ENCODE assay signal across 1 cellular context in the genomic region with DNA sequence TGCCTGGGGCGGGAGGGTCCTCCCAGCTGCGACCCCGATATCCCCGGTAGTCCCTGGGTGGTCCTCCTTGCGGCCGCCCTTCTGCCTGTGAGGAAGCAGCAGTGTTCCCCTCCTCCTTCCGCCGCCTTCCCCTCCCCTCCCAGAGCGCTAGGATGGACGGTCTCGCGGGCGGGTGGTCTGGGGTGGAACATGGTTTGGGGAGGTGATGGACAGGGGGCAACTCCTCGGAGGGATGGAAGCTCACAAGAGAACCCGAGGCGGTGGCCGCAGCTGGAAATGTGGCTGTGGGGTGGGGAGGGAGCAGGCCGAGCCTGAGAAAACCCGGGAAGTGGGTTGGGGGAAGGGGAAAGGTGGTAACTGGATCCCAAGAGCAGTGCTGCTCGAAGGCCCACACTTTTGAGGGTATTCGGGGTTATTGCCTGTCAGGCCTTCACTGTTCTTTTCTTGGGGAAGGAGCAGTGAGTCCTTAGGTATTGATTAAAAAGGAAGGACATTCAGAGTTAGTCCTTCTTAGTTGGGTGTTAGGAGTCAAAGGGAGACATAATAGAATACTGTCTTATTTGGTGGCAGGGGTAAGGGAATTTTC.
TF ChIP-seq lines count a peak whose summit lies in the region.

No MANE protein-coding gene starts in this region.

TF ChIP-seq in HepG2, 621 proteins besides CTCF, POLR2A, EP300 and RAD21 (continued from another document and continues in another):
- TF ChIP-seq, protein P1, sequence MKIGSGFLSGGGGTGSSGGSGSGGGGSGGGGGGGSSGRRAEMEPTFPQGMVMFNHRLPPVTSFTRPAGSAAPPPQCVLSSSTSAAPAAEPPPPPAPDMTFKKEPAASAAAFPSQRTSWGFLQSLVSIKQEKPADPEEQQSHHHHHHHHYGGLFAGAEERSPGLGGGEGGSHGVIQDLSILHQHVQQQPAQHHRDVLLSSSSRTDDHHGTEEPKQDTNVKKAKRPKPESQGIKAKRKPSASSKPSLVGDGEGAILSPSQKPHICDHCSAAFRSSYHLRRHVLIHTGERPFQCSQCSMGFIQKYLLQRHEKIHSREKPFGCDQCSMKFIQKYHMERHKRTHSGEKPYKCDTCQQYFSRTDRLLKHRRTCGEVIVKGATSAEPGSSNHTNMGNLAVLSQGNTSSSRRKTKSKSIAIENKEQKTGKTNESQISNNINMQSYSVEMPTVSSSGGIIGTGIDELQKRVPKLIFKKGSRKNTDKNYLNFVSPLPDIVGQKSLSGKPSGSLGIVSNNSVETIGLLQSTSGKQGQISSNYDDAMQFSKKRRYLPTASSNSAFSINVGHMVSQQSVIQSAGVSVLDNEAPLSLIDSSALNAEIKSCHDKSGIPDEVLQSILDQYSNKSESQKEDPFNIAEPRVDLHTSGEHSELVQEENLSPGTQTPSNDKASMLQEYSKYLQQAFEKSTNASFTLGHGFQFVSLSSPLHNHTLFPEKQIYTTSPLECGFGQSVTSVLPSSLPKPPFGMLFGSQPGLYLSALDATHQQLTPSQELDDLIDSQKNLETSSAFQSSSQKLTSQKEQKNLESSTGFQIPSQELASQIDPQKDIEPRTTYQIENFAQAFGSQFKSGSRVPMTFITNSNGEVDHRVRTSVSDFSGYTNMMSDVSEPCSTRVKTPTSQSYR (CRISPR knock-in tag; IDR thresholded peaks at IDR 0.05; ENCODE audit: borderline replicate concordance), result peak; percentile 48; the same call in 1 of the 2 replicates
- TF ChIP-seq MED1 (CRISPR knock-in tag; IDR thresholded peaks at IDR 0.05), result no peak
- no peak for TF ChIP-seq ZNF484 (CRISPR knock-in tag; IDR thresholded peaks at IDR 0.05; ENCODE audit: borderline replicate concordance, low read depth)
- no peak for TF ChIP-seq SRSF1 (optimal IDR thresholded peaks at IDR 0.05; ENCODE audit: low read depth, low read length)
- no peak for TF ChIP-seq ZNF451 (CRISPR knock-in tag; IDR thresholded peaks at IDR 0.05)
- TF ChIP-seq MIER2 (CRISPR knock-in tag; IDR thresholded peaks at IDR 0.05), result no peak
- no peak for TF ChIP-seq HMG20A (CRISPR knock-in tag; IDR thresholded peaks at IDR 0.05; ENCODE audit: borderline replicate concordance)
- TF ChIP-seq NR2F2 (IDR thresholded peaks at IDR 0.05; ENCODE audit: borderline replicate concordance, low read depth), result no peak
- TF ChIP-seq ZNF703 (CRISPR knock-in tag; IDR thresholded peaks at IDR 0.05; ENCODE audit: borderline replicate concordance), result 0 out of 2 replicates have a peak, but pooled peaks have one; percentile 12
- no peak for TF ChIP-seq SP5 (CRISPR knock-in tag; IDR thresholded peaks at IDR 0.05; ENCODE audit: borderline replicate concordance, low read depth)
- no peak for TF ChIP-seq RBFOX2 (IDR thresholded peaks at IDR 0.05; ENCODE audit: low read depth, low read length)
- no peak for TF ChIP-seq BRCA1 (CRISPR knock-in tag; IDR thresholded peaks at IDR 0.05)
- TF ChIP-seq ETV5 (CRISPR knock-in tag; IDR thresholded peaks at IDR 0.05; ENCODE audit: borderline replicate concordance), result no peak
- TF ChIP-seq ZBTB38 (CRISPR knock-in tag; IDR thresholded peaks at IDR 0.05), result no peak
- no peak for TF ChIP-seq ZNF775 (CRISPR knock-in tag; IDR thresholded peaks at IDR 0.05; ENCODE audit: borderline replicate concordance)
- no peak for TF ChIP-seq MBD4 (IDR thresholded peaks at IDR 0.05; ENCODE audit: borderline replicate concordance, low read length)
- 0 out of 2 replicates have a peak, but pooled peaks have one; percentile 14 for TF ChIP-seq CHCHD3 (CRISPR knock-in tag; IDR thresholded peaks at IDR 0.05)
- TF ChIP-seq ZNF263 (CRISPR knock-in tag; IDR thresholded peaks at IDR 0.05), result peak; percentile 62; the same call in 1 of the 2 replicates
- no peak for TF ChIP-seq MAZ (IDR thresholded peaks at IDR 0.05; ENCODE audit: borderline replicate concordance, low read depth, low read length)
- no peak for TF ChIP-seq MAZ (CRISPR knock-in tag; IDR thresholded peaks at IDR 0.05; ENCODE audit: low read depth)
- no peak for TF ChIP-seq ZSCAN9 (CRISPR knock-in tag; IDR thresholded peaks at IDR 0.05; ENCODE audit: borderline replicate concordance)
- TF ChIP-seq ZNF772 (CRISPR knock-in tag; IDR thresholded peaks at IDR 0.05), result no peak
- TF ChIP-seq, protein P2, sequence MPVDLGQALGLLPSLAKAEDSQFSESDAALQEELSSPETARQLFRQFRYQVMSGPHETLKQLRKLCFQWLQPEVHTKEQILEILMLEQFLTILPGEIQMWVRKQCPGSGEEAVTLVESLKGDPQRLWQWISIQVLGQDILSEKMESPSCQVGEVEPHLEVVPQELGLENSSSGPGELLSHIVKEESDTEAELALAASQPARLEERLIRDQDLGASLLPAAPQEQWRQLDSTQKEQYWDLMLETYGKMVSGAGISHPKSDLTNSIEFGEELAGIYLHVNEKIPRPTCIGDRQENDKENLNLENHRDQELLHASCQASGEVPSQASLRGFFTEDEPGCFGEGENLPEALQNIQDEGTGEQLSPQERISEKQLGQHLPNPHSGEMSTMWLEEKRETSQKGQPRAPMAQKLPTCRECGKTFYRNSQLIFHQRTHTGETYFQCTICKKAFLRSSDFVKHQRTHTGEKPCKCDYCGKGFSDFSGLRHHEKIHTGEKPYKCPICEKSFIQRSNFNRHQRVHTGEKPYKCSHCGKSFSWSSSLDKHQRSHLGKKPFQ (CRISPR knock-in tag; IDR thresholded peaks at IDR 0.05; ENCODE audit: insufficient replicate concordance), result no peak
- no peak for TF ChIP-seq ZFP36L1 (CRISPR knock-in tag; IDR thresholded peaks at IDR 0.05)
- TF ChIP-seq, protein P3, sequence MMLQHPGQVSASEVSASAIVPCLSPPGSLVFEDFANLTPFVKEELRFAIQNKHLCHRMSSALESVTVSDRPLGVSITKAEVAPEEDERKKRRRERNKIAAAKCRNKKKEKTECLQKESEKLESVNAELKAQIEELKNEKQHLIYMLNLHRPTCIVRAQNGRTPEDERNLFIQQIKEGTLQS (CRISPR knock-in tag; IDR thresholded peaks at IDR 0.05), result no peak
- no peak for TF ChIP-seq SMARCE1 (IDR thresholded peaks at IDR 0.05; ENCODE audit: borderline replicate concordance)
- TF ChIP-seq, protein P4, sequence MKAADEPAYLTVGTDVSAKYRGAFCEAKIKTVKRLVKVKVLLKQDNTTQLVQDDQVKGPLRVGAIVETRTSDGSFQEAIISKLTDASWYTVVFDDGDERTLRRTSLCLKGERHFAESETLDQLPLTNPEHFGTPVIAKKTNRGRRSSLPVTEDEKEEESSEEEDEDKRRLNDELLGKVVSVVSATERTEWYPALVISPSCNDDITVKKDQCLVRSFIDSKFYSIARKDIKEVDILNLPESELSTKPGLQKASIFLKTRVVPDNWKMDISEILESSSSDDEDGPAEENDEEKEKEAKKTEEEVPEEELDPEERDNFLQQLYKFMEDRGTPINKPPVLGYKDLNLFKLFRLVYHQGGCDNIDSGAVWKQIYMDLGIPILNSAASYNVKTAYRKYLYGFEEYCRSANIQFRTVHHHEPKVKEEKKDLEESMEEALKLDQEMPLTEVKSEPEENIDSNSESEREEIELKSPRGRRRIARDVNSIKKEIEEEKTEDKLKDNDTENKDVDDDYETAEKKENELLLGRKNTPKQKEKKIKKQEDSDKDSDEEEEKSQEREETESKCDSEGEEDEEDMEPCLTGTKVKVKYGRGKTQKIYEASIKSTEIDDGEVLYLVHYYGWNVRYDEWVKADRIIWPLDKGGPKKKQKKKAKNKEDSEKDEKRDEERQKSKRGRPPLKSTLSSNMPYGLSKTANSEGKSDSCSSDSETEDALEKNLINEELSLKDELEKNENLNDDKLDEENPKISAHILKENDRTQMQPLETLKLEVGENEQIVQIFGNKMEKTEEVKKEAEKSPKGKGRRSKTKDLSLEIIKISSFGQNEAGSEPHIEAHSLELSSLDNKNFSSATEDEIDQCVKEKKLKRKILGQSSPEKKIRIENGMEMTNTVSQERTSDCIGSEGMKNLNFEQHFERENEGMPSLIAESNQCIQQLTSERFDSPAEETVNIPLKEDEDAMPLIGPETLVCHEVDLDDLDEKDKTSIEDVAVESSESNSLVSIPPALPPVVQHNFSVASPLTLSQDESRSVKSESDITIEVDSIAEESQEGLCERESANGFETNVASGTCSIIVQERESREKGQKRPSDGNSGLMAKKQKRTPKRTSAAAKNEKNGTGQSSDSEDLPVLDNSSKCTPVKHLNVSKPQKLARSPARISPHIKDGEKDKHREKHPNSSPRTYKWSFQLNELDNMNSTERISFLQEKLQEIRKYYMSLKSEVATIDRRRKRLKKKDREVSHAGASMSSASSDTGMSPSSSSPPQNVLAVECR (CRISPR knock-in tag; IDR thresholded peaks at IDR 0.05; ENCODE audit: borderline replicate concordance), result peak; percentile 63; the same call in 1 of the 2 replicates
- no peak for TF ChIP-seq NRL (CRISPR knock-in tag; IDR thresholded peaks at IDR 0.05; ENCODE audit: borderline replicate concordance)
- TF ChIP-seq, protein P5, sequence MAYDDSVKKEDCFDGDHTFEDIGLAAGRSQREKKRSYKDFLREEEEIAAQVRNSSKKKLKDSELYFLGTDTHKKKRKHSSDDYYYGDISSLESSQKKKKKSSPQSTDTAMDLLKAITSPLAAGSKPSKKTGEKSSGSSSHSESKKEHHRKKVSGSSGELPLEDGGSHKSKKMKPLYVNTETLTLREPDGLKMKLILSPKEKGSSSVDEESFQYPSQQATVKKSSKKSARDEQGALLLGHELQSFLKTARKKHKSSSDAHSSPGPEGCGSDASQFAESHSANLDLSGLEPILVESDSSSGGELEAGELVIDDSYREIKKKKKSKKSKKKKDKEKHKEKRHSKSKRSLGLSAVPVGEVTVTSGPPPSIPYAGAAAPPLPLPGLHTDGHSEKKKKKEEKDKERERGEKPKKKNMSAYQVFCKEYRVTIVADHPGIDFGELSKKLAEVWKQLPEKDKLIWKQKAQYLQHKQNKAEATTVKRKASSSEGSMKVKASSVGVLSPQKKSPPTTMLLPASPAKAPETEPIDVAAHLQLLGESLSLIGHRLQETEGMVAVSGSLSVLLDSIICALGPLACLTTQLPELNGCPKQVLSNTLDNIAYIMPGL (CRISPR knock-in tag; IDR thresholded peaks at IDR 0.05; ENCODE audit: borderline replicate concordance in 1 of 2, low read depth in 1 of 2), result 0 out of 4 replicates have a peak, but pooled peaks of 1 of the 2 experiments have one; percentile 11
- no peak for TF ChIP-seq TOE1 (CRISPR knock-in tag; IDR thresholded peaks at IDR 0.05)
- TF ChIP-seq, protein P6, sequence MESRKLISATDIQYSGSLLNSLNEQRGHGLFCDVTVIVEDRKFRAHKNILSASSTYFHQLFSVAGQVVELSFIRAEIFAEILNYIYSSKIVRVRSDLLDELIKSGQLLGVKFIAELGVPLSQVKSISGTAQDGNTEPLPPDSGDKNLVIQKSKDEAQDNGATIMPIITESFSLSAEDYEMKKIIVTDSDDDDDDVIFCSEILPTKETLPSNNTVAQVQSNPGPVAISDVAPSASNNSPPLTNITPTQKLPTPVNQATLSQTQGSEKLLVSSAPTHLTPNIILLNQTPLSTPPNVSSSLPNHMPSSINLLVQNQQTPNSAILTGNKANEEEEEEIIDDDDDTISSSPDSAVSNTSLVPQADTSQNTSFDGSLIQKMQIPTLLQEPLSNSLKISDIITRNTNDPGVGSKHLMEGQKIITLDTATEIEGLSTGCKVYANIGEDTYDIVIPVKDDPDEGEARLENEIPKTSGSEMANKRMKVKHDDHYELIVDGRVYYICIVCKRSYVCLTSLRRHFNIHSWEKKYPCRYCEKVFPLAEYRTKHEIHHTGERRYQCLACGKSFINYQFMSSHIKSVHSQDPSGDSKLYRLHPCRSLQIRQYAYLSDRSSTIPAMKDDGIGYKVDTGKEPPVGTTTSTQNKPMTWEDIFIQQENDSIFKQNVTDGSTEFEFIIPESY (CRISPR knock-in tag; IDR thresholded peaks at IDR 0.05), result no peak
- TF ChIP-seq NCOR1 (IDR thresholded peaks at IDR 0.05; ENCODE audit: borderline replicate concordance, low read length), result no peak
- TF ChIP-seq DPF2 (CRISPR knock-in tag; IDR thresholded peaks at IDR 0.05; ENCODE audit: borderline replicate concordance, low read depth), result no peak
- no peak for TF ChIP-seq RNF2 (conservative IDR thresholded peaks at IDR 0.05; ENCODE audit: low read depth)
- TF ChIP-seq MAFK (conservative IDR thresholded peaks at IDR 0.05 in 1 of 2, IDR thresholded peaks at IDR 0.05 in 1 of 2; ENCODE audit: low read length in 2 of 2), result no peak
- TF ChIP-seq ESRRA (CRISPR knock-in tag; IDR thresholded peaks at IDR 0.05; ENCODE audit: low read depth), result no peak
- TF ChIP-seq ZSCAN31 (CRISPR knock-in tag; IDR thresholded peaks at IDR 0.05; ENCODE audit: low read depth), result no peak
- no peak for TF ChIP-seq NFKB2 (CRISPR knock-in tag; IDR thresholded peaks at IDR 0.05; ENCODE audit: borderline replicate concordance)
- TF ChIP-seq NFE2 (CRISPR knock-in tag; IDR thresholded peaks at IDR 0.05), result no peak
